10 cellular contexts compared by ENCODE assay signal in the genomic region with DNA sequence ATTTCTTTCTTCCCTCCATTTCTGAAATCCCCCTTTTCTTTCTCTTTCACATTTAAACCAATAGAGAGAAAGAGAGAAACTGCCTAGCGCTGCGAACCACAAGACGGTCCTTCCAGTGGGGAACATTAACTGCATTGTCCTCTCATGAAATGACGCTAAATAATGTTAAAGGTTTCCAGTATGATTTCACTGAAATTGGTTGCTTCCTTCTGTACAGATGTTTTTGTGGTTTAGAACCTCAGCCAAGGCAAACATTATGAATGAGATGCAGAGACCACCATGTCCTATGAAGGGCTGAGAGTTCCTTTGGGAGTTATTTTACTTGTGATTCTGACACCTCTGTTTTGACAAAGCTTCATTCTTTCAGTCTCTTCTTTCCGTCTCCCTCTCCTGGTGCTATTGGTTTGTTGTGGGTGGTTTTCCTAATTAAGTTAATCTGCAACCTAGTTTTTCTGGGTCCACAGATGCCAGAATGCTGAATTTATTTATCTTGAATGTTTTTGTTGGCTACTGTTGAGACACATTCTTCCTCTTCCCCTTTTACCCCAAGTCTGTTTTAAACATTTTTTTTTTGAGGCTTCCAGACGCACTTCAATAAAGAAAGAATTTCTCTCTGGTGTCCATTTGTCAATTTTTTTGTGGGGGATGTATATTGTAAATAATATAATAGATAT. TPM values are rescaled to one million over a fixed set of nuclear protein-coding genes. Genes with fewer than 3 reads are reported as not detected.
A peak's percentile ranks its signal among the peaks of the same experiment; 100 is the strongest.
DNase-seq lines count a peak whose midpoint lies in the region; ATAC-seq and TF ChIP-seq lines count a peak whose summit lies in the region.
"Had no signal": no experiment of that assay in that cellular context is flagged by ENCODE, and none has a peak within 500 bp of the region (broad histone marks: within the 10 kb centered on the region; RNA-seq: fewer than 3 reads in every experiment).

No MANE protein-coding gene starts in this region.

- H3K79me2 ChIP-seq in neural progenitor cell (ENCODE audit: low read depth), result peaks cover 39% of the 10 kb centered on the region

- H3K27ac Mint-ChIP-seq in T-helper 2 cell treated with Interferon-gamma antibody and Interleukin-4, amounts not matched to agents 5 μg/mL and 100 μg/mL, for 36 hours, result no peak overlapping the region
- no peak overlapping the region for H3K27ac Mint-ChIP-seq in neural progenitor cell

- peaks cover 85% of the 10 kb centered on the region for H3K27me3 Mint-ChIP-seq in T-helper 2 cell treated with Interferon-gamma antibody and Interleukin-4, amounts not matched to agents 5 μg/mL and 100 μg/mL, for 36 hours (ENCODE audit: low read depth)
- peaks cover 2% of the 10 kb centered on the region for H3K27me3 Mint-ChIP-seq in neural progenitor cell (ENCODE audit: insufficient read depth, low read depth)

- peaks cover 29% of the 10 kb centered on the region for H3K4me1 Mint-ChIP-seq in T-helper 2 cell treated with Interferon-gamma antibody and Interleukin-4, amounts not matched to agents 5 μg/mL and 100 μg/mL, for 36 hours (ENCODE audit: low read depth)
- peaks cover 75% of the 10 kb centered on the region for H3K4me1 Mint-ChIP-seq in neural progenitor cell

- H3F3A ChIP-seq in neural progenitor cell (ENCODE audit: low read depth), result peaks cover 7% of the 10 kb centered on the region

- TF ChIP-seq EP300 in upper lobe of left lung (IDR thresholded peaks at IDR 0.05), result no peak

- H3K27ac ChIP-seq in neural progenitor cell (no peak overlapping the region), upper lobe of left lung (peak overlapping the region; percentile 67 to 84 (median 78))
- H3K27ac ChIP-seq: epithelial cell of prostate, SK-N-MC had no signal

- 31 to 37% methylated on average over 6 of the region's 6 CpGs for WGBS in upper lobe of left lung, 2 donors

- H4K20me1 ChIP-seq in neural progenitor cell (ENCODE audit: low read depth), result peaks cover 47% of the 10 kb centered on the region

- H3K9me3 ChIP-seq in neural progenitor cell (ENCODE audit: low read depth) (no peaks in the 10 kb centered on the region), upper lobe of left lung (no peaks in the 10 kb centered on the region)

- peaks cover 68% of the 10 kb centered on the region for H3K4me1 ChIP-seq in neural progenitor cell
- peaks cover 84 to 99% (median 95%) of the 10 kb centered on the region in 4 donors for H3K4me1 ChIP-seq in upper lobe of left lung

- ATAC-seq in upper lobe of left lung (ENCODE audit: low FRiP score in 2 of 2), result peak in 1 of 2 donors; percentile 18
- no peak for ATAC-seq in GM19035 (IDR thresholded peaks at IDR 0.05; ENCODE audit: unreplicated experiment)

- TF ChIP-seq CTCF in fibroblast of mammary gland (conservative IDR thresholded peaks at IDR 0.05; ENCODE audit: control insufficient read depth, insufficient read depth, low read depth, low read length), result peak; percentile 23
- no peak for TF ChIP-seq CTCF in neural progenitor cell (IDR thresholded peaks at IDR 0.05)
- TF ChIP-seq CTCF in upper lobe of left lung (IDR thresholded peaks at IDR 0.05), result peak in 1 of 6 experiments; percentile 10

- TF ChIP-seq POLR2A in upper lobe of left lung (IDR thresholded peaks at IDR 0.05), result no peak

- H3K27me3 ChIP-seq in neural progenitor cell, result no peaks in the 10 kb centered on the region
- no peaks in the 10 kb centered on the region for H3K27me3 ChIP-seq in upper lobe of left lung

- peak overlapping the region; percentile 15 for H3K4me2 ChIP-seq in neural progenitor cell

- H3K9ac ChIP-seq in neural progenitor cell, result no peak overlapping the region

- H3K36me3 ChIP-seq in neural progenitor cell (no peaks in the 10 kb centered on the region), upper lobe of left lung (peaks cover 0 to 16% (median 2%) of the 10 kb centered on the region in 4 donors)

- H3K4me3 ChIP-seq in fibroblast of mammary gland (ENCODE audit: control insufficient read depth, low read depth, low read length), result peak overlapping the region; percentile 9
- H3K4me3 ChIP-seq in neural progenitor cell, result no peak overlapping the region
- H3K4me3 ChIP-seq in upper lobe of left lung, result no peak overlapping the region
- H3K4me3 ChIP-seq: SK-N-MC had no signal

- H3K4me3 Mint-ChIP-seq in T-helper 2 cell treated with Interferon-gamma antibody and Interleukin-4, amounts not matched to agents 5 μg/mL and 100 μg/mL, for 36 hours, result peak overlapping the region; percentile 6
- H3K4me3 Mint-ChIP-seq in neural progenitor cell, result no peak overlapping the region

- H3K36me3 Mint-ChIP-seq in T-helper 2 cell treated with Interferon-gamma antibody and Interleukin-4, amounts not matched to agents 5 μg/mL and 100 μg/mL, for 36 hours (ENCODE audit: low read depth), result peaks cover 2% of the 10 kb centered on the region
- peaks cover 29% of the 10 kb centered on the region for H3K36me3 Mint-ChIP-seq in neural progenitor cell

- H2AFZ ChIP-seq in neural progenitor cell (replicated peaks), result no peak overlapping the region

- no peaks in the 10 kb centered on the region for H3K9me3 Mint-ChIP-seq in T-helper 2 cell treated with Interferon-gamma antibody and Interleukin-4, amounts not matched to agents 5 μg/mL and 100 μg/mL, for 36 hours
- H3K9me3 Mint-ChIP-seq in neural progenitor cell, result no peaks in the 10 kb centered on the region

- no peak for DNase-seq in T-helper 2 cell treated with Interferon-gamma antibody and Interleukin-4, amounts not matched to agents 5 μg/mL and 100 μg/mL, for 36 hours (ENCODE audit: low spot score)
- DNase-seq in T-helper 2 cell (no peak), fibroblast of mammary gland (ENCODE audit: low read depth) (peak; percentile 98), neural progenitor cell (ENCODE audit: low spot score) (no peak), upper lobe of left lung (no peak), NCI-H774 (lab: John Stamatoyannopoulos, UW) (no peak), NCI-H446 (lab: John Stamatoyannopoulos, UW) (no peak)

RNA-seq across cellular contexts. Expression of a gene that starts 52.0 kb away (rescaled TPM):
- total RNA-seq in neural progenitor cell (ENCODE audit: low replicate concordance) (17.7 and 29.7 TPM in 2 replicates), upper lobe of left lung (100 to 1,000 TPM; 110 to 584 (median 179) TPM)
